8 cellular contexts compared by ENCODE assay signal in genomic region chr5:176533894-176534611, GRCh38. TPM values are rescaled to one million over a fixed set of nuclear protein-coding genes. Genes with fewer than 3 reads are reported as not detected.
DNase-seq lines count a peak whose midpoint lies in the region; ATAC-seq and TF ChIP-seq lines count a peak whose summit lies in the region.

No MANE protein-coding gene starts in this region.

- H3K27ac Mint-ChIP-seq in CD4-positive, CD25-positive, alpha-beta regulatory T cell, result peak overlapping the region; percentile 95 to 100 (median 98)
- peak overlapping the region; percentile 91 for H3K27ac Mint-ChIP-seq in activated T-helper 17 cell treated with anti-CD3 and anti-CD28 coated beads, Interleukin-2, amount 50 U/mL, for 72 hours
- peak overlapping the region; percentile 97 for H3K27ac Mint-ChIP-seq in stimulated activated effector memory CD8-positive, alpha-beta T cell treated with anti-CD3 and anti-CD28 coated beads, Interleukin-12 subunit alpha, Interleukin-12 subunit beta, amount 100 ng/mL, for 72 hours

- peaks cover 12% of the 10 kb centered on the region for H3K27me3 Mint-ChIP-seq in CD4-positive, CD25-positive, alpha-beta regulatory T cell
- no peaks in the 10 kb centered on the region for H3K27me3 Mint-ChIP-seq in activated T-helper 17 cell treated with anti-CD3 and anti-CD28 coated beads, Interleukin-2, amount 50 U/mL, for 72 hours

- H3K9me3 ChIP-seq in CD4-positive, CD25-positive, alpha-beta regulatory T cell (ENCODE audit: control insufficient read depth in 2 of 2, low read length in 2 of 2), result no peaks in the 10 kb centered on the region
- no peaks in the 10 kb centered on the region for H3K9me3 ChIP-seq in right atrium auricular region

- peaks cover 27% of the 10 kb centered on the region for H3K36me3 Mint-ChIP-seq in CD4-positive, CD25-positive, alpha-beta regulatory T cell
- H3K36me3 Mint-ChIP-seq in activated T-helper 17 cell treated with anti-CD3 and anti-CD28 coated beads, Interleukin-2, amount 50 U/mL, for 72 hours (ENCODE audit: low read depth), result peaks cover 70% of the 10 kb centered on the region
- peaks cover 78% of the 10 kb centered on the region for H3K36me3 Mint-ChIP-seq in stimulated activated effector memory CD8-positive, alpha-beta T cell treated with anti-CD3 and anti-CD28 coated beads, Interleukin-12 subunit alpha, Interleukin-12 subunit beta, amount 100 ng/mL, for 72 hours

- no peaks in the 10 kb centered on the region for H3K27me3 ChIP-seq in CD4-positive, CD25-positive, alpha-beta regulatory T cell (ENCODE audit: control insufficient read depth, insufficient read depth, low read length)
- no peaks in the 10 kb centered on the region for H3K27me3 ChIP-seq in right atrium auricular region

- H3K9me3 Mint-ChIP-seq in CD4-positive, CD25-positive, alpha-beta regulatory T cell, result peaks cover 0 to 2% (median 0%) of the 10 kb centered on the region in 7 donors
- H3K9me3 Mint-ChIP-seq in activated T-helper 17 cell treated with anti-CD3 and anti-CD28 coated beads, Interleukin-2, amount 50 U/mL, for 72 hours, result no peaks in the 10 kb centered on the region
- no peaks in the 10 kb centered on the region for H3K9me3 Mint-ChIP-seq in stimulated activated effector memory CD8-positive, alpha-beta T cell treated with anti-CD3 and anti-CD28 coated beads, Interleukin-12 subunit alpha, Interleukin-12 subunit beta, amount 100 ng/mL, for 72 hours

- peaks cover 21% of the 10 kb centered on the region for H3K36me3 ChIP-seq in CD4-positive, CD25-positive, alpha-beta regulatory T cell (ENCODE audit: control insufficient read depth, insufficient read depth, low read length)
- H3K36me3 ChIP-seq in right atrium auricular region, result peaks cover 32% of the 10 kb centered on the region

- DNase-seq in CD4-positive, CD25-positive, alpha-beta regulatory T cell, result peak in 2 of 3 donors; percentile 65 to 86
- DNase-seq in LNCaP clone FGC (ENCODE audit: low read depth) (no peak), right atrium auricular region (ENCODE audit: low spot score) (no peak), cortex of kidney (lab: John Stamatoyannopoulos, UW) (no peak), OCI-M1 (lab: John Stamatoyannopoulos, UW) (no peak)
- DNase-seq in stimulated activated effector memory CD8-positive, alpha-beta T cell treated with anti-CD3 and anti-CD28 coated beads, Interleukin-12 subunit alpha, Interleukin-12 subunit beta, amount 100 ng/mL, for 72 hours (ENCODE audit: low spot score in 2 of 2), result peak in 1 of 2 donors; percentile 73

- ATAC-seq in CD4-positive, CD25-positive, alpha-beta regulatory T cell (ENCODE audit: low read depth in 2 of 2), result peak; percentile 8 to 12
- ATAC-seq in activated T-helper 17 cell treated with anti-CD3 and anti-CD28 coated beads, Interleukin-2, amount 50 U/mL, for 72 hours (replicated peaks), result no peak
- ATAC-seq in stimulated activated effector memory CD8-positive, alpha-beta T cell treated with anti-CD3 and anti-CD28 coated beads, Interleukin-12 subunit alpha, Interleukin-12 subunit beta, amount 100 ng/mL, for 72 hours, result no peak
- ATAC-seq in HG03095 (IDR thresholded peaks at IDR 0.05; ENCODE audit: unreplicated experiment), result no peak

- TF ChIP-seq CTCF in LNCaP clone FGC (IDR thresholded peaks at IDR 0.05; ENCODE audit: control insufficient read depth, extremely low read depth, insufficient read depth) (no peak), right atrium auricular region (IDR thresholded peaks at IDR 0.05) (peak in 1 of 2 donors; percentile 14)

- peaks cover 11 to 58% (median 43%) of the 10 kb centered on the region in 4 donors for H3K4me1 Mint-ChIP-seq in CD4-positive, CD25-positive, alpha-beta regulatory T cell
- peaks cover 20% of the 10 kb centered on the region for H3K4me1 Mint-ChIP-seq in activated T-helper 17 cell treated with anti-CD3 and anti-CD28 coated beads, Interleukin-2, amount 50 U/mL, for 72 hours
- peaks cover 63% of the 10 kb centered on the region for H3K4me1 Mint-ChIP-seq in stimulated activated effector memory CD8-positive, alpha-beta T cell treated with anti-CD3 and anti-CD28 coated beads, Interleukin-12 subunit alpha, Interleukin-12 subunit beta, amount 100 ng/mL, for 72 hours

- peak overlapping the region; percentile 100 for H3K27ac ChIP-seq in CD4-positive, CD25-positive, alpha-beta regulatory T cell (ENCODE audit: insufficient read depth, low read length, poor library complexity, severe bottlenecking)
- peak overlapping the region; percentile 98 to 99 for H3K27ac ChIP-seq in right atrium auricular region

- peak overlapping the region; percentile 93 to 98 (median 98) for H3K4me3 Mint-ChIP-seq in CD4-positive, CD25-positive, alpha-beta regulatory T cell
- H3K4me3 Mint-ChIP-seq in activated T-helper 17 cell treated with anti-CD3 and anti-CD28 coated beads, Interleukin-2, amount 50 U/mL, for 72 hours, result peak overlapping the region; percentile 96
- H3K4me3 Mint-ChIP-seq in stimulated activated effector memory CD8-positive, alpha-beta T cell treated with anti-CD3 and anti-CD28 coated beads, Interleukin-12 subunit alpha, Interleukin-12 subunit beta, amount 100 ng/mL, for 72 hours, result peak overlapping the region; percentile 93

- H3K4me3 ChIP-seq in CD4-positive, CD25-positive, alpha-beta regulatory T cell (ENCODE audit: low read depth, low read length), result peak overlapping the region; percentile 86
- H3K4me3 ChIP-seq in LNCaP clone FGC (ENCODE audit: low read depth, low read length) (peak overlapping the region; percentile 22; the same call in 1 of the 2 replicates), right atrium auricular region (no peak overlapping the region)

- H3K4me1 ChIP-seq in CD4-positive, CD25-positive, alpha-beta regulatory T cell (ENCODE audit: control insufficient read depth, insufficient read depth, low read length, poor library complexity, severe bottlenecking), result peaks cover 82% of the 10 kb centered on the region
- H3K4me1 ChIP-seq in right atrium auricular region, result peaks cover 0 to 69% of the 10 kb centered on the region in 2 donors

RNA-seq across cellular contexts. Expression of gene RNF44, which starts 3.1 kb away (rescaled TPM):
- 268 TPM for total RNA-seq in CD4-positive, CD25-positive, alpha-beta regulatory T cell
- polyA plus RNA-seq in CD4-positive, CD25-positive, alpha-beta regulatory T cell, result 1 to 10 TPM; 2.3 to 4.3 (median 3.4) TPM
- total RNA-seq in activated T-helper 17 cell treated with anti-CD3 and anti-CD28 coated beads, Interleukin-2, amount 50 U/mL, for 72 hours, result 10 to 100 TPM; 85.3 to 88.1 TPM
- total RNA-seq in right atrium auricular region, result 10 to 100 TPM; 10.7 to 12.4 TPM

RNA-seq across cellular contexts. Expression of gene CDHR2, which starts 15.1 kb away (rescaled TPM):
- 1.3 TPM for total RNA-seq in CD4-positive, CD25-positive, alpha-beta regulatory T cell
- not detected for polyA plus RNA-seq in CD4-positive, CD25-positive, alpha-beta regulatory T cell
- total RNA-seq in activated T-helper 17 cell treated with anti-CD3 and anti-CD28 coated beads, Interleukin-2, amount 50 U/mL, for 72 hours, result under 1 TPM; 0.50 to 0.69 TPM
- under 1 TPM in 1 of 2 donors, not detected in 1; 0.12 TPM for total RNA-seq in right atrium auricular region

Comparison
In these comparisons a context has a peak if more than half of its experiments do, and no peak if none do; other contexts are left out.
1. ATAC-seq: peak in CD4-positive, CD25-positive, alpha-beta regulatory T cell (2 of 2); none in activated T-helper 17 cell treated with anti-CD3 and anti-CD28 coated beads, Interleukin-2, amount 50 U/mL, for 72 hours (single experiment), stimulated activated effector memory CD8-positive, alpha-beta T cell treated with anti-CD3 and anti-CD28 coated beads, Interleukin-12 subunit alpha, Interleukin-12 subunit beta, amount 100 ng/mL, for 72 hours (single experiment) and HG03095 (single experiment).
2. DNase-seq: peak in CD4-positive, CD25-positive, alpha-beta regulatory T cell (2 of 3); none in LNCaP clone FGC (single experiment), right atrium auricular region (single experiment), cortex of kidney (single experiment) and OCI-M1 (single experiment).
3. H3K4me3 ChIP-seq: peak in CD4-positive, CD25-positive, alpha-beta regulatory T cell (single experiment) and LNCaP clone FGC (single experiment); none in right atrium auricular region (0 of 2).
4. RNA of gene RNF44, which starts 3.1 kb away (total RNA-seq): 268 TPM in CD4-positive, CD25-positive, alpha-beta regulatory T cell (single experiment) and 85.3 to 88.1 TPM in activated T-helper 17 cell treated with anti-CD3 and anti-CD28 coated beads, Interleukin-2, amount 50 U/mL, for 72 hours; 10.7 to 12.4 TPM in right atrium auricular region; every median in the first group is over 4 times any median in the second.
5. Peak in every context shown above with its lines, with median percentiles within 50 percentile points of each other: H3K27ac Mint-ChIP-seq and H3K4me3 Mint-ChIP-seq.